ENCODE assay signal across 25 cellular contexts in the genomic region with DNA sequence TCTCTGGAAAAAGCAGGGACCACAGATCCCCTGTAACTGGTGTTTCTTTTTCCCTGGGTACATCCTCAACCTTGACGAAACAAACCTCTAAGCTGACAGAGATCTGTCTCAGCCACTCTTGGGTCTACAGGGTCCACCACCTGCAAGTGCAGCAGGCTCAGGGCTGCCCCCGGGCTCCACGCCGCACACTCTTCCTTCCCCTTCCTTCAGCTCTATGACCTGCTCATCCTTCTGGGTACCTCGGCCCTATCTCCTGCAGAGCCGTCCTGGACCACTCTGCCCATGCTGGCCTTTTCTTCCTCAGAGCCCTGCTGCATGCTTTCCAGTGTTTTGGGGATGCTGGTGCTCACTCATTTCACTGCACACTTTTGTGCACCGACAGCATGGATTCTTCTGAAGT. TPM values are rescaled to one million over a fixed set of nuclear protein-coding genes. Genes with fewer than 3 reads are reported as not detected.
DNase-seq lines count a peak whose midpoint lies in the region; ATAC-seq and TF ChIP-seq lines count a peak whose summit lies in the region.
"Had no signal": no experiment of that assay in that cellular context is flagged by ENCODE, and none has a peak within 500 bp of the region (broad histone marks: within the 10 kb centered on the region; RNA-seq: fewer than 3 reads in every experiment).

No MANE protein-coding gene starts in this region.

- intact Hi-C loops in sigmoid colon (cut with DNase I), result no loop called here

- no peak for ATAC-seq in activated naive CD8-positive, alpha-beta T cell treated with anti-CD3 and anti-CD28 coated beads, Interleukin-2, amount 10 ng/mL, durations not matched to agents 7 days and 5 days (ENCODE audit: low read depth)
- ATAC-seq: left lobe of liver had no signal

- no peaks in the 10 kb centered on the region for H3K27me3 Mint-ChIP-seq in activated naive CD8-positive, alpha-beta T cell treated with anti-CD3 and anti-CD28 coated beads, Interleukin-2, amount 10 ng/mL, durations not matched to agents 7 days and 5 days
- no peaks in the 10 kb centered on the region for H3K27me3 Mint-ChIP-seq in activated naive CD8-positive, alpha-beta T cell treated with anti-CD3 and anti-CD28 coated beads for 36 hours
- H3K27me3 Mint-ChIP-seq: activated naive CD4-positive, alpha-beta T cell treated with anti-CD3 and anti-CD28 coated beads, Interleukin-2, amount 50 U/mL, for 24 hours; naive B cell had no signal

- TF ChIP-seq POLR2A in sigmoid colon (IDR thresholded peaks at IDR 0.05), result no peak

- no peaks in the 10 kb centered on the region for H3K9me3 Mint-ChIP-seq in activated naive CD8-positive, alpha-beta T cell treated with anti-CD3 and anti-CD28 coated beads, Interleukin-2, amount 10 ng/mL, durations not matched to agents 7 days and 5 days
- no peaks in the 10 kb centered on the region for H3K9me3 Mint-ChIP-seq in activated naive CD8-positive, alpha-beta T cell treated with anti-CD3 and anti-CD28 coated beads for 36 hours
- H3K9me3 Mint-ChIP-seq: activated naive CD4-positive, alpha-beta T cell treated with anti-CD3 and anti-CD28 coated beads, Interleukin-2, amount 50 U/mL, for 24 hours; CD8-positive, alpha-beta memory T cell; naive B cell had no signal

- TF ChIP-seq EP300 in sigmoid colon (IDR thresholded peaks at IDR 0.05), result no peak

- H3K9ac ChIP-seq in iPS-15b (ENCODE audit: low read depth, low read length), result no peak overlapping the region

- 82 to 95% methylated on average over 7 of the region's 7 CpGs for WGBS in sigmoid colon, 2 donors

- no peaks in the 10 kb centered on the region for H3K4me1 Mint-ChIP-seq in activated naive CD8-positive, alpha-beta T cell treated with anti-CD3 and anti-CD28 coated beads, Interleukin-2, amount 10 ng/mL, durations not matched to agents 7 days and 5 days
- H3K4me1 Mint-ChIP-seq in activated naive CD8-positive, alpha-beta T cell treated with anti-CD3 and anti-CD28 coated beads for 36 hours, result no peaks in the 10 kb centered on the region
- H3K4me1 Mint-ChIP-seq: activated naive CD4-positive, alpha-beta T cell treated with anti-CD3 and anti-CD28 coated beads, Interleukin-2, amount 50 U/mL, for 24 hours; CD8-positive, alpha-beta memory T cell had no signal

- H3K4me3 Mint-ChIP-seq in activated naive CD8-positive, alpha-beta T cell treated with anti-CD3 and anti-CD28 coated beads, Interleukin-2, amount 10 ng/mL, durations not matched to agents 7 days and 5 days, result no peak overlapping the region
- no peak overlapping the region for H3K4me3 Mint-ChIP-seq in activated naive CD8-positive, alpha-beta T cell treated with anti-CD3 and anti-CD28 coated beads for 36 hours
- H3K4me3 Mint-ChIP-seq: activated naive CD4-positive, alpha-beta T cell treated with anti-CD3 and anti-CD28 coated beads, Interleukin-2, amount 50 U/mL, for 24 hours; CD8-positive, alpha-beta memory T cell; naive B cell had no signal

- POLR2A ChIA-PET in activated naive CD8-positive, alpha-beta T cell treated with anti-CD3 and anti-CD28 coated beads, Interleukin-2, amount 10 ng/mL, durations not matched to agents 7 days and 5 days (lab: Charles Lee), result no interaction called here

- no peak for DNase-seq in activated naive CD8-positive, alpha-beta T cell treated with anti-CD3 and anti-CD28 coated beads, Interleukin-2, amount 10 ng/mL, durations not matched to agents 7 days and 5 days
- DNase-seq in activated naive CD8-positive, alpha-beta T cell treated with anti-CD3 and anti-CD28 coated beads for 36 hours, result no peak
- DNase-seq in sigmoid colon (peak; percentile 46), globus pallidus (ENCODE audit: low spot score) (no peak), SKM-1 (lab: John Stamatoyannopoulos, UW; ENCODE audit: unreplicated experiment) (no peak)
- no peak for DNase-seq in stimulated activated CD4-positive, alpha-beta T cell treated with anti-CD3 and anti-CD28 coated beads, Interleukin-2, amount 100 ng/mL, for 48 hours
- DNase-seq: activated CD4-positive, alpha-beta T cell treated with anti-CD3 and anti-CD28 coated beads, Interleukin-2, amount 50 U/mL, for 48 hours; activated CD4-positive, CD25-positive, alpha-beta regulatory T cell; activated CD8-positive, alpha-beta memory T cell treated with anti-CD3 and anti-CD28 coated beads, Interleukin-2, amount 50 U/mL, for 48 hours; aorta; CD8-positive, alpha-beta memory T cell; DMS 273 treated with DMSO at 0.1 percent for 48 hours; dorsolateral prefrontal cortex; EL; heart left ventricle; naive B cell; NCI-H1105; NCI-H2029; SJCRH30; stomach; tibial artery had no signal

- H3K27me3 ChIP-seq in iPS-15b (ENCODE audit: control insufficient read depth, insufficient read depth, low read length) (no peaks in the 10 kb centered on the region), sigmoid colon (no peaks in the 10 kb centered on the region)
- H3K27me3 ChIP-seq: dorsolateral prefrontal cortex, heart left ventricle, SJCRH30, stomach, tibial artery had no signal

- no peak for TF ChIP-seq CTCF in VCaP (conservative IDR thresholded peaks at IDR 0.05)
- TF ChIP-seq CTCF in sigmoid colon (IDR thresholded peaks at IDR 0.05), result no peak

- H3K27ac ChIP-seq in VCaP, result peak overlapping the region; percentile 48; the same call in 1 of the 2 replicates
- H3K27ac ChIP-seq in sigmoid colon, result peak overlapping the region; percentile 2 to 71 (median 38)
- H3K27ac ChIP-seq: dorsolateral prefrontal cortex, SJCRH30, stomach, tibial artery had no signal

- H3K4me3 ChIP-seq in iPS-15b (ENCODE audit: low read depth, low read length), result peak overlapping the region; percentile 10
- no peak overlapping the region for H3K4me3 ChIP-seq in sigmoid colon
- H3K4me3 ChIP-seq: dorsolateral prefrontal cortex, heart left ventricle, SJCRH30, stomach, tibial artery had no signal

- no peaks in the 10 kb centered on the region for H3K9me3 ChIP-seq in iPS-15b (ENCODE audit: control insufficient read depth, insufficient read depth, low read length)
- no peaks in the 10 kb centered on the region for H3K9me3 ChIP-seq in sigmoid colon
- H3K9me3 ChIP-seq: heart left ventricle, SJCRH30, stomach, tibial artery had no signal

- peaks cover 9% of the 10 kb centered on the region for H3K36me3 ChIP-seq in iPS-15b (ENCODE audit: control insufficient read depth, insufficient read depth, low read length)
- peaks cover 9 to 67% (median 19%) of the 10 kb centered on the region in 4 donors for H3K36me3 ChIP-seq in sigmoid colon
- H3K36me3 ChIP-seq: SJCRH30 had no signal

- H3K36me3 Mint-ChIP-seq in activated naive CD8-positive, alpha-beta T cell treated with anti-CD3 and anti-CD28 coated beads, Interleukin-2, amount 10 ng/mL, durations not matched to agents 7 days and 5 days, result peaks cover 14% of the 10 kb centered on the region
- peaks cover 32% of the 10 kb centered on the region for H3K36me3 Mint-ChIP-seq in activated naive CD8-positive, alpha-beta T cell treated with anti-CD3 and anti-CD28 coated beads for 36 hours

- H3K27ac Mint-ChIP-seq in activated naive CD8-positive, alpha-beta T cell treated with anti-CD3 and anti-CD28 coated beads, Interleukin-2, amount 10 ng/mL, durations not matched to agents 7 days and 5 days, result peak overlapping the region; percentile 23
- H3K27ac Mint-ChIP-seq in activated naive CD8-positive, alpha-beta T cell treated with anti-CD3 and anti-CD28 coated beads for 36 hours, result no peak overlapping the region
- H3K27ac Mint-ChIP-seq: activated naive CD4-positive, alpha-beta T cell treated with anti-CD3 and anti-CD28 coated beads, Interleukin-2, amount 50 U/mL, for 24 hours had no signal

- H3K4me1 ChIP-seq in iPS-15b (ENCODE audit: control insufficient read depth, insufficient read depth, low read length) (peaks cover 34% of the 10 kb centered on the region), sigmoid colon (peaks cover 0 to 36% (median 30%) of the 10 kb centered on the region in 4 donors)
- H3K4me1 ChIP-seq: tibial artery had no signal

RNA-seq across cellular contexts. Expression of gene TUBB6, which starts 27.5 kb away (rescaled TPM):
- total RNA-seq in activated naive CD8-positive, alpha-beta T cell treated with anti-CD3 and anti-CD28 coated beads, Interleukin-2, amount 10 ng/mL, durations not matched to agents 7 days and 5 days, result 10 to 100 TPM; 13.3 to 15.6 TPM
- 10 to 100 TPM; 11.1 to 11.6 TPM for total RNA-seq in activated naive CD8-positive, alpha-beta T cell treated with anti-CD3 and anti-CD28 coated beads for 36 hours
- total RNA-seq in sigmoid colon, result 100 to 1,000 TPM; 298 to 445 (median 376) TPM
- polyA plus RNA-seq in sigmoid colon, result 10 to 100 TPM; 19.2 to 58.0 (median 42.6) TPM

RNA-seq across cellular contexts. Expression of gene AFG3L2, which starts 41.5 kb away (rescaled TPM):
- 10 to 100 TPM; 38.3 to 40.3 TPM for total RNA-seq in activated naive CD8-positive, alpha-beta T cell treated with anti-CD3 and anti-CD28 coated beads, Interleukin-2, amount 10 ng/mL, durations not matched to agents 7 days and 5 days
- total RNA-seq in activated naive CD8-positive, alpha-beta T cell treated with anti-CD3 and anti-CD28 coated beads for 36 hours, result 10 to 100 TPM; 80.4 to 80.7 TPM
- 10 to 100 TPM; 31.4 to 43.7 (median 38.2) TPM for total RNA-seq in sigmoid colon
- 10 to 100 TPM; 46.2 to 56.6 (median 55.7) TPM for polyA plus RNA-seq in sigmoid colon

Comparison
In these comparisons a context has a peak if more than half of its experiments do, and no peak if none do; other contexts are left out.
1. RNA of gene TUBB6, which starts 27.5 kb away (total RNA-seq): 298 to 445 TPM in sigmoid colon; 13.3 to 15.6 TPM in activated naive CD8-positive, alpha-beta T cell treated with anti-CD3 and anti-CD28 coated beads, Interleukin-2, amount 10 ng/mL, durations not matched to agents 7 days and 5 days and 11.1 to 11.6 TPM in activated naive CD8-positive, alpha-beta T cell treated with anti-CD3 and anti-CD28 coated beads for 36 hours; every median in the first group is over 10 times any median in the second.